8 cellular contexts compared by ENCODE assay signal in the genomic region with DNA sequence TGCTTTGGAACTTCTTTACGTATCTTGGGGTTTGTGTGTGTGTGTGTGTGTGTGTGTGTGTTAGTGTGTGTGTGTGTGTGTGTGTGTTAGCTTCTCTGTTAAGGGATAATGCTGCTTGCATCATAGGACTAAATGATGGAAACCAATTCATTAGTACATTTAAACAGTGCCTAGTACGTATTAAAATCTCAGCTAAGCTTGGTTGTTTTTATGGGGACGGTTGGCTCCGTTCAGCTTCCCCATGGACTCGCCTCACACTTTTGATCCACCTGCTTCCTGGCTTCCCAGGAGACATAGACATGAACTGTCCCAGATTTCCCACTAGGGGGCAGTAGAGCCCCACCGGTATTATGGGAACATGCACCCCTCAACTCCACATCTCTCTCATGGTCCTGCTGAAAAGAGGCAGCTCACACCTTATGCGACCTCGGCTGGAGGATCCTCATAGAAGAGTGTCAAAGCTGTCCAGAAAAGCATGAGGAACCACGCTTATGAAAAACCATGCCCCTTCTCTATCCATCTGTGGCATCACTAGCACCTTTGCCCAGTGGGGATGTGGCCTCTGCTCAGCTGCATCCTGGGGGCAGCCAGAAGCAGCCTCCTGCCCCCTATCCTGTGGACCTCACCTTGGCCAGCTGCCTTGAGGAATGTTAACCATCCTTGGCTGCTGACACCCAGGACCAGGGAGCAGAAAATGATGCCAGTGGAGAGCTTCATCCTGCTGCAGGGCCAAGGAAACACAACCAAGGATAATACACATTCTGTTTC. TPM values are rescaled to one million over a fixed set of nuclear protein-coding genes. Genes with fewer than 3 reads are reported as not detected.
A peak's percentile ranks its signal among the peaks of the same experiment; 100 is the strongest.
DNase-seq lines count a peak whose midpoint lies in the region; TF ChIP-seq lines count a peak whose summit lies in the region.

No MANE protein-coding gene starts in this region.

- TF ChIP-seq CTCF in MM.1S (IDR thresholded peaks at IDR 0.05; ENCODE audit: low read length) (peak; percentile 93), vagina (IDR thresholded peaks at IDR 0.05) (peak in 2 of 3 experiments; percentile 62 to 67)

- intact Hi-C loops in posterior cingulate gyrus (cut with DNase I), result loop anchor here (10.0 kb wide), 1 partner anchor 619 kb away; no protein-coding TSS in a partner anchor
- intact Hi-C loops in vagina (cut with DNase I), result loop anchor here (10.0 kb wide), 1 partner anchor 619 kb away; no protein-coding TSS in a partner anchor

- TF ChIP-seq POLR2A in vagina (IDR thresholded peaks at IDR 0.05), result no peak

- H3K27me3 ChIP-seq in GM23248 (replicated peaks; ENCODE audit: insufficient read depth), result peaks cover 13% of the 10 kb centered on the region
- H3K27me3 ChIP-seq in MM.1S (replicated peaks; ENCODE audit: insufficient read depth, low read length), result no peaks in the 10 kb centered on the region
- H3K27me3 ChIP-seq in SJCRH30, result peaks cover 4% of the 10 kb centered on the region; the same call in 1 of the 2 replicates
- H3K27me3 ChIP-seq in vagina, result no peaks in the 10 kb centered on the region

- H3K9ac ChIP-seq in GM23248 (no peak overlapping the region), MM.1S (ENCODE audit: low read length) (no peak overlapping the region)

- no peak overlapping the region for H3K4me2 ChIP-seq in GM23248 (ENCODE audit: unreplicated experiment)
- peak overlapping the region; percentile 19; the same call in 1 of the 2 replicates for H3K4me2 ChIP-seq in MM.1S (ENCODE audit: low read depth, low read length)

- no peaks in the 10 kb centered on the region for H3K79me2 ChIP-seq in GM23248 (ENCODE audit: insufficient read depth)
- H3K79me2 ChIP-seq in MM.1S (ENCODE audit: low read length), result no peaks in the 10 kb centered on the region

- WGBS in GM23248 (ENCODE audit: low coverage in 1 of 2, low lambda C conversion rate in 2 of 2, missing lambda C conversion rate in 2 of 2), 2 experiments, result 1 to 2% methylated on average over 9 of the region's 9 CpGs

- DNase-seq in EL (peak; percentile 60), GM23248 (peak; percentile 64), MM.1S (peak; percentile 62), SJCRH30 (peak; percentile 69 to 89), globus pallidus (ENCODE audit: low spot score) (peak; percentile 57), posterior cingulate gyrus (peak in 8 of 10 donors; percentile 28 to 93 (median 65)), vagina (ENCODE audit: extremely low spot score in 2 of 2) (no peak)
- DNase-seq in activated effector memory CD4-positive, alpha-beta T cell treated with anti-CD3 and anti-CD28 coated beads, Interleukin-2, amount 50 U/mL, for 16 hours, result peak; percentile 84

- no peaks in the 10 kb centered on the region for H4K20me1 ChIP-seq in GM23248 (ENCODE audit: insufficient read depth)
- no peaks in the 10 kb centered on the region for H4K20me1 ChIP-seq in MM.1S (ENCODE audit: insufficient read depth, low read length)

- no peaks in the 10 kb centered on the region for H3K9me2 ChIP-seq in GM23248 (ENCODE audit: insufficient read depth)
- H3K9me2 ChIP-seq in MM.1S (replicated peaks; ENCODE audit: insufficient read depth, low read length), result no peaks in the 10 kb centered on the region

- no peaks in the 10 kb centered on the region for H3K36me3 ChIP-seq in GM23248 (ENCODE audit: low read depth)
- H3K36me3 ChIP-seq in MM.1S (replicated peaks; ENCODE audit: insufficient read depth, low read length), result no peaks in the 10 kb centered on the region
- H3K36me3 ChIP-seq in SJCRH30, result no peaks in the 10 kb centered on the region
- no peaks in the 10 kb centered on the region for H3K36me3 ChIP-seq in vagina

- H2AFZ ChIP-seq in GM23248 (no peak overlapping the region), MM.1S (ENCODE audit: low read length) (no peak overlapping the region)

- H3F3A ChIP-seq in GM23248 (ENCODE audit: insufficient read depth), result no peaks in the 10 kb centered on the region
- no peaks in the 10 kb centered on the region for H3F3A ChIP-seq in MM.1S (ENCODE audit: insufficient read depth, low read length)

- H3K9me3 ChIP-seq in GM23248 (ENCODE audit: low read depth) (no peaks in the 10 kb centered on the region), MM.1S (replicated peaks; ENCODE audit: insufficient read depth, low read length) (no peaks in the 10 kb centered on the region), SJCRH30 (replicated peaks) (no peaks in the 10 kb centered on the region), vagina (no peaks in the 10 kb centered on the region)

- in situ Hi-C loops in GM23248 (cut with MboI), result no loop called here

- no peaks in the 10 kb centered on the region for H3K4me1 ChIP-seq in GM23248 (ENCODE audit: insufficient read depth)
- H3K4me1 ChIP-seq in MM.1S (ENCODE audit: low read length), result no peaks in the 10 kb centered on the region
- no peaks in the 10 kb centered on the region for H3K4me1 ChIP-seq in SJCRH30
- no peaks in the 10 kb centered on the region for H3K4me1 ChIP-seq in vagina

- H3K4me3 ChIP-seq in GM23248 (no peak overlapping the region), MM.1S (ENCODE audit: low read length) (no peak overlapping the region), SJCRH30 (no peak overlapping the region), vagina (no peak overlapping the region)

- H3K27ac ChIP-seq in GM23248, result no peak overlapping the region
- H3K27ac ChIP-seq in MM.1S (ENCODE audit: low read length), result no peak overlapping the region
- H3K27ac ChIP-seq in SJCRH30, result no peak overlapping the region
- H3K27ac ChIP-seq in vagina, result no peak overlapping the region

RNA-seq across cellular contexts. Expression of a gene that starts 9.7 kb away (rescaled TPM):
- total RNA-seq in GM23248 (2014; rRNA removed; shearing (Covaris generic)), result 7.5 and 12.6 TPM in 2 replicates
- 11.6 and 12.9 TPM in 2 replicates for polyA plus RNA-seq in GM23248 (2016; fragmentation: Nextera tagmentation; extraction: Ambion mirVana)
- 64.9 and 65.1 TPM in 2 replicates for total RNA-seq in SJCRH30 (2014; rRNA removed; shearing (Covaris generic))
- total RNA-seq in vagina, result 15.2 TPM

RNA-seq across cellular contexts. Expression of a gene that starts 16.8 kb away (rescaled TPM):
- not detected in 2 replicates for total RNA-seq in GM23248 (2014; rRNA removed; shearing (Covaris generic))
- polyA plus RNA-seq in GM23248 (2016; fragmentation: Nextera tagmentation; extraction: Ambion mirVana), result not detected in 2 replicates
- not detected in 2 replicates for total RNA-seq in SJCRH30 (2014; rRNA removed; shearing (Covaris generic))
- not detected for total RNA-seq in vagina

RNA-seq across cellular contexts. Expression of a gene that starts 57.1 kb away (rescaled TPM):
- not detected in 2 replicates for total RNA-seq in GM23248 (2014; rRNA removed; shearing (Covaris generic))
- not detected in 2 replicates for polyA plus RNA-seq in GM23248 (2016; fragmentation: Nextera tagmentation; extraction: Ambion mirVana)
- total RNA-seq in SJCRH30 (2014; rRNA removed; shearing (Covaris generic)), result not detected in 2 replicates
- total RNA-seq in vagina, result not detected

Comparison
In these comparisons a context has a peak if more than half of its experiments do, and no peak if none do; other contexts are left out.
1. DNase-seq: peak in EL (single experiment), GM23248 (single experiment), MM.1S (single experiment), SJCRH30 (2 of 2), activated effector memory CD4-positive, alpha-beta T cell treated with anti-CD3 and anti-CD28 coated beads, Interleukin-2, amount 50 U/mL, for 16 hours (single experiment), globus pallidus (single experiment) and posterior cingulate gyrus (8 of 10); none in vagina (0 of 2).